12 cellular contexts compared by ENCODE assay signal in the genomic region with DNA sequence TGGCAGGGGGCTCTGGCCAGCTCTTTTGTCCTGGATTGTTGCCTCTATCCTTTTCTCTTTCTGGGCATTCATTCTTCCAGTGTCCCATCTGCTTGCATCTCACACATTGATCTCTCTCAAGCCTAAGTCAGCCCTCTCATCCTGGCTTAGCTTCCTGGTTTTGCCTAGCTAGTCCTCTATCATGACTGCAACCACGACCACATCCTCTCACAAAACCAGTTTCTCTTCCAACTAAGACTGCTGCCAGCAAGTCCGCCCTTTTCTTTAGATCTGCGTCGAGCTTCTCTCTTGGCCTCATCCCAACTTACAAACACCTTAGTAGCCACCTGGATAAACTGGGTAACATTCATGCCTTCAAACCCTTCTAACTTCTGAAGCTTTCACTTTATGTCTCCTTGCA.
DNase-seq lines count a peak whose midpoint lies in the region; ATAC-seq, FAIRE-seq and TF ChIP-seq lines count a peak whose summit lies in the region.
"Had no signal": no experiment of that assay in that cellular context is flagged by ENCODE, and none has a peak within 500 bp of the region (broad histone marks: within the 10 kb centered on the region; RNA-seq: fewer than 3 reads in every experiment).

No MANE protein-coding gene starts in this region.

- no peak overlapping the region for H3K9ac ChIP-seq in smooth muscle cell (ENCODE audit: low read depth)

- H3K9me3 ChIP-seq in smooth muscle cell (replicated peaks; ENCODE audit: low read depth) (no peaks in the 10 kb centered on the region), prostate gland (no peaks in the 10 kb centered on the region)

- TF ChIP-seq POLR2A in prostate gland (IDR thresholded peaks at IDR 0.05): no peak

- H3K36me3 ChIP-seq in bronchial epithelial cell (ENCODE audit: control insufficient read depth, insufficient read depth, low read length) (no peaks in the 10 kb centered on the region), smooth muscle cell (ENCODE audit: low read depth) (no peaks in the 10 kb centered on the region), prostate gland (no peaks in the 10 kb centered on the region)

- peak; percentile 95 for ATAC-seq in GM18511 (IDR thresholded peaks at IDR 0.05; ENCODE audit: unreplicated experiment)
- peak; percentile 72 for ATAC-seq in GM19468 (IDR thresholded peaks at IDR 0.05; ENCODE audit: extremely low read depth, unreplicated experiment)
- peak; percentile 66 for ATAC-seq in HG03280 (IDR thresholded peaks at IDR 0.05; ENCODE audit: unreplicated experiment)

- H3K27ac ChIP-seq in smooth muscle cell (ENCODE audit: low read depth) (no peak overlapping the region), prostate gland (no peak overlapping the region)

- no peaks in the 10 kb centered on the region for H3K27me3 ChIP-seq in bronchial epithelial cell (ENCODE audit: control insufficient read depth, insufficient read depth, low read length)
- H3K27me3 ChIP-seq in smooth muscle cell (ENCODE audit: low read depth): no peaks in the 10 kb centered on the region
- H3K27me3 ChIP-seq in prostate gland (replicated peaks; ENCODE audit: insufficient read depth): no peaks in the 10 kb centered on the region

- WGBS in smooth muscle cell (ENCODE audit: low lambda C conversion rate): 48% methylated on average over 4 of the region's 4 CpGs
- 31% methylated on average over 4 of the region's 4 CpGs for WGBS in prostate gland

- H3K4me1 ChIP-seq in smooth muscle cell (ENCODE audit: low read depth) (peaks cover 37% of the 10 kb centered on the region), prostate gland (replicated peaks) (no peaks in the 10 kb centered on the region)

- no peak for FAIRE-seq in bronchial epithelial cell (lab: Jason Lieb, UNC)
- FAIRE-seq: HTR-8/SVneo had no signal

- no peak overlapping the region for H3K4me2 ChIP-seq in smooth muscle cell

- no peaks in the 10 kb centered on the region for H3K79me2 ChIP-seq in smooth muscle cell (ENCODE audit: low read depth)

- intact Hi-C loops in prostate gland (cut with DNase I): no loop called here

- peaks cover 20% of the 10 kb centered on the region for H3F3A ChIP-seq in smooth muscle cell (ENCODE audit: low read depth)

- no peaks in the 10 kb centered on the region for H4K20me1 ChIP-seq in smooth muscle cell (ENCODE audit: low read depth)

- no peak overlapping the region for H2AFZ ChIP-seq in smooth muscle cell (ENCODE audit: low read depth)

- TF ChIP-seq CTCF in bronchial epithelial cell (IDR thresholded peaks at IDR 0.05; ENCODE audit: insufficient read depth, low read length, severe bottlenecking): no peak
- TF ChIP-seq CTCF in smooth muscle cell (IDR thresholded peaks at IDR 0.05; ENCODE audit: borderline replicate concordance, insufficient read depth, poor library complexity, severe bottlenecking): no peak
- no peak for TF ChIP-seq CTCF in prostate gland (IDR thresholded peaks at IDR 0.05)

- H3K4me3 ChIP-seq in bronchial epithelial cell (ENCODE audit: low read depth, low read length) (no peak overlapping the region), smooth muscle cell (no peak overlapping the region), prostate gland (no peak overlapping the region)
- H3K4me3 ChIP-seq: lung had no signal

- peak; percentile 61 for DNase-seq in bronchial epithelial cell (ENCODE audit: low read depth)
- DNase-seq in smooth muscle cell (lab: John Stamatoyannopoulos, UW; ENCODE audit: unreplicated experiment): no peak
- no peak for DNase-seq in HuH-7 (ENCODE audit: low spot score)
- DNase-seq in prostate gland (ENCODE audit: low spot score): no peak
- no peak for DNase-seq in NOMO-1 treated with DMSO at 0.1 percent for 48 hours (lab: John Stamatoyannopoulos, UW; ENCODE audit: unreplicated experiment)
- DNase-seq: DMS 273 treated with DMSO at 0.1 percent for 48 hours, NCI-H2107 had no signal
